ENCODE assay signal across 8 cellular contexts in genomic region chr11:43879789-43880639, GRCh38. TPM values are rescaled to one million over a fixed set of nuclear protein-coding genes. Genes with fewer than 3 reads are reported as not detected.
DNase-seq lines count a peak whose midpoint lies in the region; ATAC-seq and TF ChIP-seq lines count a peak whose summit lies in the region.

No MANE protein-coding gene starts in this region.

- no TSS peak for BruUV-seq in Caco-2 (replicated peaks; lab: Mats Ljungman, UMichigan)

- H3K36me3 Mint-ChIP-seq in Caco-2 (ENCODE audit: insufficient read depth, unreplicated experiment) (no peaks in the 10 kb centered on the region), neural crest cell (ENCODE audit: low read depth) (peaks cover 3% of the 10 kb centered on the region)

- CTCF ChIA-PET in Caco-2 (lab: Charles Lee): no interaction called here

- H3K27ac ChIP-seq in HUES64 (ENCODE audit: low read depth, low read length) (no peak overlapping the region), ectodermal cell (ENCODE audit: insufficient read depth, low read depth, low read length, poor library complexity, severe bottlenecking) (no peak overlapping the region)

- H3K4me1 Mint-ChIP-seq in Caco-2 (ENCODE audit: low read depth, unreplicated experiment) (peaks cover 6% of the 10 kb centered on the region), neural crest cell (peaks cover 20% of the 10 kb centered on the region)

- POLR2A ChIA-PET in Caco-2 (lab: Charles Lee): no interaction called here

- H3K4me3 ChIP-seq in Caco-2 (ENCODE audit: low read depth, low read length) (peak overlapping the region; percentile 52), HUES64 (ENCODE audit: low read length) (peak overlapping the region; percentile 73), ectodermal cell (ENCODE audit: insufficient read depth, low read depth, low read length) (peak overlapping the region; percentile 86)

- peak overlapping the region; percentile 83 for H3K4me3 Mint-ChIP-seq in Caco-2 (ENCODE audit: unreplicated experiment)
- peak overlapping the region; percentile 95 for H3K4me3 Mint-ChIP-seq in neural crest cell

- no peaks in the 10 kb centered on the region; the same call in 1 of the 2 replicates for H3K27me3 ChIP-seq in Caco-2 (replicated peaks; ENCODE audit: control insufficient read depth, insufficient read depth, low read length)
- H3K27me3 ChIP-seq in HUES64 (ENCODE audit: insufficient read depth, low read length): peaks cover 49% of the 10 kb centered on the region
- peaks cover 49% of the 10 kb centered on the region for H3K27me3 ChIP-seq in ectodermal cell (ENCODE audit: control insufficient read depth, insufficient read depth, low read length, poor library complexity, severe bottlenecking)

- DNase-seq in Caco-2 (no peak), neural crest cell (ENCODE audit: low read depth, low spot score) (no peak), AG08395 (ENCODE audit: low spot score) (no peak), NCI-H1694 treated with DMSO at 0.1 percent for 48 hours (lab: John Stamatoyannopoulos, UW) (no peak)
- no peak for DNase-seq in stimulated activated CD4-positive, alpha-beta T cell treated with anti-CD3 and anti-CD28 coated beads, Interleukin-12 subunit alpha, Interleukin-12 subunit beta, amount 100 ng/mL, for 4 hours

- peaks cover 1% of the 10 kb centered on the region; the same call in 1 of the 2 replicates for H3K36me3 ChIP-seq in Caco-2 (ENCODE audit: control insufficient read depth, insufficient read depth, low read length)
- peaks cover 16% of the 10 kb centered on the region for H3K36me3 ChIP-seq in HUES64 (ENCODE audit: insufficient read depth, low read length)
- peaks cover 7% of the 10 kb centered on the region for H3K36me3 ChIP-seq in ectodermal cell (ENCODE audit: control insufficient read depth, insufficient read depth, low read length)

- 54% methylated on average over 13 of the region's 13 CpGs for WGBS in HUES64
- 53 to 56% methylated on average over 13 of the region's 13 CpGs for WGBS in ectodermal cell, 2 experiments

- ATAC-seq in GM19324 (IDR thresholded peaks at IDR 0.05; ENCODE audit: low FRiP score, unreplicated experiment): no peak

- TF ChIP-seq CTCF in Caco-2 (IDR thresholded peaks at IDR 0.05; ENCODE audit: insufficient read depth in 1 of 2, low read depth in 1 of 2, low read length in 1 of 2, severe bottlenecking in 1 of 2, unreplicated experiment in 1 of 2) (no peak), neural crest cell (conservative IDR thresholded peaks at IDR 0.05) (no peak)

- no peak overlapping the region for H3K9ac ChIP-seq in HUES64 (ENCODE audit: low read depth, low read length)

- H3K9me3 Mint-ChIP-seq in Caco-2 (ENCODE audit: unreplicated experiment) (no peaks in the 10 kb centered on the region), neural crest cell (peaks cover 3% of the 10 kb centered on the region)

- H3K9me3 ChIP-seq in Caco-2 (0 out of 2 replicates have a peak, but pooled peaks cover 3% of the 10 kb centered on the region), HUES64 (ENCODE audit: insufficient read depth, low read depth, low read length) (peaks cover 7% of the 10 kb centered on the region; the same call in 1 of the 2 replicates), ectodermal cell (ENCODE audit: control insufficient read depth, low read length) (peaks cover 2% of the 10 kb centered on the region)

- intact Hi-C loops in Caco-2 (cut with micrococcal nuclease; ENCODE audit: unreplicated experiment): loop anchor here (2.0 kb wide), 1 partner anchor 199 kb away; the partner anchor contains the start of gene HSD17B12

- H3K4me1 ChIP-seq in Caco-2 (0 out of 2 replicates have a peak, but pooled peaks cover 6% of the 10 kb centered on the region), HUES64 (ENCODE audit: insufficient read depth, low read length) (peaks cover 5% of the 10 kb centered on the region; the same call in 1 of the 2 replicates), ectodermal cell (ENCODE audit: control insufficient read depth, insufficient read depth, low read length) (peaks cover 5% of the 10 kb centered on the region)

- H3K27ac Mint-ChIP-seq in Caco-2 (ENCODE audit: unreplicated experiment) (peak overlapping the region; percentile 73), neural crest cell (ENCODE audit: unreplicated experiment) (peak overlapping the region; percentile 94)

- peaks cover 4% of the 10 kb centered on the region for H3K27me3 Mint-ChIP-seq in Caco-2 (ENCODE audit: insufficient read depth, unreplicated experiment)
- peaks cover 51% of the 10 kb centered on the region for H3K27me3 Mint-ChIP-seq in neural crest cell (ENCODE audit: low read depth)

RNA-seq across cellular contexts. Expression of gene ALKBH3, which starts 0.6 kb away (rescaled TPM):
- total RNA-seq in Caco-2 (2022): 36.8 and 42.4 TPM in 2 replicates
- 21.2 TPM for polyA plus RNA-seq in HUES64 (2013, experiment 1 of 2)
- polyA plus RNA-seq in HUES64 (2013, experiment 2 of 2): 25.0 TPM
- polyA plus RNA-seq in ectodermal cell (2013, experiment 1 of 4): 25.8 TPM
- polyA plus RNA-seq in ectodermal cell (2013, experiment 2 of 4): 27.7 TPM
- 25.1 TPM for polyA plus RNA-seq in ectodermal cell (2013, experiment 3 of 4)
- 23.8 TPM for polyA plus RNA-seq in ectodermal cell (2013, experiment 4 of 4)
- total RNA-seq in neural crest cell: 24.9 and 25.4 TPM in 2 replicates
